In the genomic region with DNA sequence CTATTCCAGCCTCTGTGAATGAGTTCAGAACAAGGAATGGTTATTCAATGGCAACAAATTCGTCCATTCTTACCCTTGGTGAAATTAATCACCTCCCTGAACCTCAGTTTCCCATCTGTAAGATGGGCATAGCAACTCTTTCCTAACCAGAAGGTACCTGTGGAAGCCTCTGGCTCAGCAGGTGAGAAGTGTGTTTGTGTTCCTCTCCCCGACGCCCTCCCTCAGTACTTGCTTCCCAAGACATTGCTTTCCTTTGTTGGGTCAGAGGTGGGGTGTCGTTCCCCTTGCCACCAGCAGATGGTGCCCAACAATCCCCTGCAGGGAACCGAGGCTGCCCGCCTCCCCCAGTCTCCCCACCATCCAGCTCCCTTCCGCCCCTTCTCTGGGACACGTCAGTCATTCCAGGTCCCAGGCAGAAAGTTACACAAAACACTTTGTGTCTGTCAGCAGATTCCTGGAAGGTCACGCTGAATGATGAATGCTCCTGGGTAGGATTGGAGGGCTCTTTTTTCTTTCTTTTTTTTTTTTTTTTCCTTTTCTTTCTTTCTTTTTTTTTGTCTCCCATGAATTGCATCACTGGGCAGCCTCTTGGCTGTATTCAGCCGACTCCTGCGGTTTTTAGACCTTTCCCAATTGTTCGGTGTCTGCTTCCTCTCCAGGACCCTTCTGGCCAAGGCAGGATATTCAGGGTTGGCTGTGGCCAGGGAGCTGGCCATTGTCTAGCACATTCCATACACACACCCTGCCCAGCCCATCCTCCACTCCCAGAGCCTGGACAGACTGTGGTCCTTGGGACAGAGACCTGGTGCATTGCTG, we compare ENCODE assay signal across 8 cellular contexts.
A peak's percentile ranks its signal among the peaks of the same experiment; 100 is the strongest.
DNase-seq lines count a peak whose midpoint lies in the region; ATAC-seq and TF ChIP-seq lines count a peak whose summit lies in the region.

No MANE protein-coding gene starts in this region.

- no peaks in the 10 kb centered on the region for H3K36me3 ChIP-seq in lower lobe of right lung

- no peaks in the 10 kb centered on the region for H3K27me3 ChIP-seq in lower lobe of right lung (ENCODE audit: low read depth)

- POLR2A ChIA-PET in GM10248 (lab: Yijun Ruan, JAX) = no interaction called here

- H3K27ac ChIP-seq in lower lobe of right lung = no peak overlapping the region

- TF ChIP-seq CTCF in GM10248 (IDR thresholded peaks at IDR 0.05; ENCODE audit: control extremely low read depth, extremely low read depth, low read depth, missing control alignments) = peak; percentile 79
- TF ChIP-seq CTCF in HFFc6 (IDR thresholded peaks at IDR 0.05) = peak; percentile 98
- TF ChIP-seq CTCF in lower lobe of right lung (IDR thresholded peaks at IDR 0.05) = peak; percentile 95

- H3K27me3 Mint-ChIP-seq in HFFc6 (ENCODE audit: insufficient read depth) = peaks cover 7% of the 10 kb centered on the region; the same call in 1 of the 2 replicates

- peaks cover 11% of the 10 kb centered on the region for H3K4me1 Mint-ChIP-seq in HFFc6 (ENCODE audit: low read depth)

- H3K36me3 Mint-ChIP-seq in HFFc6 (ENCODE audit: low read depth) = peaks cover 8% of the 10 kb centered on the region; the same call in 1 of the 2 replicates

- H3K27ac Mint-ChIP-seq in HFFc6 = peak overlapping the region; percentile 20

- peaks cover 16% of the 10 kb centered on the region for H3K4me1 ChIP-seq in lower lobe of right lung

- peak; percentile 92 to 95 for ATAC-seq in lower lobe of right lung
- ATAC-seq in HG03521 (IDR thresholded peaks at IDR 0.05; ENCODE audit: unreplicated experiment) = no peak

- intact Hi-C loops in lower lobe of right lung (cut with DNase I) = no loop called here

- H3K9me3 Mint-ChIP-seq in HFFc6 = peaks cover 8% of the 10 kb centered on the region

- H3K4me3 ChIP-seq in lower lobe of right lung = peak overlapping the region; percentile 9

- H3K9me3 ChIP-seq in lower lobe of right lung = no peaks in the 10 kb centered on the region

- CTCF ChIA-PET in GM10248 (lab: Yijun Ruan, JAX) = interaction anchor here (0.6 to 2.3 kb wide), 9 partner anchors 12 to 1144 kb away, joined by 3 to 10 read pairs (median 4); a partner anchor contains a TSS

- peak overlapping the region; percentile 68 for H3K4me3 Mint-ChIP-seq in HFFc6

- peak; percentile 78 for DNase-seq in GM10248 (ENCODE audit: extremely low spot score)
- peak; percentile 77 for DNase-seq in HFFc6
- peak; percentile 70 for DNase-seq in NCI-H2171 treated with DMSO at 0.1 percent for 48 hours (lab: John Stamatoyannopoulos, UW)
- peak; percentile 58 for DNase-seq in activated CD4-positive, alpha-beta T cell treated with anti-CD3 and anti-CD28 coated beads, Interleukin-2, amount 50 U/mL, for 1 hour
- peak; percentile 93 for DNase-seq in dermis blood vessel endothelial cell
- peak; percentile 85 for DNase-seq in lower lobe of right lung
- DNase-seq in stimulated activated CD8-positive, alpha-beta memory T cell treated with anti-CD3 and anti-CD28 coated beads, Interleukin-12 subunit alpha, Interleukin-12 subunit beta, amount 100 ng/mL, for 24 hours (ENCODE audit: extremely low read depth) = peak; percentile 32

Comparison
In these comparisons a context has a peak if more than half of its experiments do, and no peak if none do; other contexts are left out.
1. DNase-seq: peak in every context shown above with its lines; median percentile 93 in dermis blood vessel endothelial cell; 85 in lower lobe of right lung; 78 in GM10248; 77 in HFFc6; 70 in NCI-H2171 treated with DMSO at 0.1 percent for 48 hours; 58 in activated CD4-positive, alpha-beta T cell treated with anti-CD3 and anti-CD28 coated beads, Interleukin-2, amount 50 U/mL, for 1 hour; 32 in stimulated activated CD8-positive, alpha-beta memory T cell treated with anti-CD3 and anti-CD28 coated beads, Interleukin-12 subunit alpha, Interleukin-12 subunit beta, amount 100 ng/mL, for 24 hours.